In genomic region chr13:45174478-45174877, GRCh38 we compare ENCODE assay signal across 5 cellular contexts. TPM values are rescaled to one million over a fixed set of nuclear protein-coding genes. Genes with fewer than 3 reads are reported as not detected.
"Had no signal": no experiment of that assay in that cellular context is flagged by ENCODE, and none has a peak within 500 bp of the region (broad histone marks: within the 10 kb centered on the region; RNA-seq: fewer than 3 reads in every experiment).

No MANE protein-coding gene starts in this region.

- H3K4me3 ChIP-seq: GM12878 had no signal

- DNase-seq: GDM1, GF-D8 had no signal

- FAIRE-seq: G401.6, GM12878, GM12891 had no signal

RNA-seq across cellular contexts. Expression of gene KCTD4, which starts 26.4 kb away (rescaled TPM):
- total RNA-seq: GM12878 had no signal
